In the genomic region with DNA sequence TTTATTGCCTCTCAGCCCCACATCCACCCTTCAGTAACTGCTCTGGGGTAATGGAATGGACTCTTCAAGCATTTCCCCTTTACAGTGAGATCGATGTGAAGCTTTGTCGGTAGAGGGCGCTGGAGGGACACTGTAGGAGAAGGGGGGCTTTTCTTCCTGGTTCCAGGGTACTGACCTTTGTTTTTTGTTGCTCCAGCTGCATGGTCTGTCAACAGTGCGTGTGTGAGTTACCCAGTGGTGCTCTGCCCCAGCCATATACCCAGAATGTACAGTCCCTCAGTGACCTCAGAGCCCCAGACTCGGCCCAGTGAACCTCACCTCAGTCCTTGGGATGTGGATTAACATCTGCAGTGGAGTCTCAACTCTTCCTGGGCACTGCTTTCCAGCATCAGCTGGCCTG, we compare ENCODE assay signal across 8 cellular contexts.
DNase-seq lines count a peak whose midpoint lies in the region; ATAC-seq, FAIRE-seq and TF ChIP-seq lines count a peak whose summit lies in the region.

No MANE protein-coding gene starts in this region.

- no peak overlapping the region for H3K4me2 ChIP-seq in Karpas-422 (ENCODE audit: low read depth, low read length, poor library complexity, severe bottlenecking)
- no peak overlapping the region for H3K4me2 ChIP-seq in endothelial cell of umbilical vein (ENCODE audit: insufficient read depth, low read length)

- H3K9me3 ChIP-seq in Karpas-422 (ENCODE audit: low read length) = no peaks in the 10 kb centered on the region
- H3K9me3 ChIP-seq in endothelial cell of umbilical vein (replicated peaks; ENCODE audit: control insufficient read depth, insufficient read depth, low read length) = no peaks in the 10 kb centered on the region
- H3K9me3 ChIP-seq in upper lobe of right lung = no peaks in the 10 kb centered on the region

- H3K27ac ChIP-seq in Karpas-422 (ENCODE audit: low read length) (no peak overlapping the region), endothelial cell of umbilical vein (ENCODE audit: insufficient read depth, low read depth, low read length) (no peak overlapping the region), upper lobe of right lung (no peak overlapping the region)

- CTCF ChIA-PET in endothelial cell of umbilical vein (lab: Charles Lee) = interaction anchor here (0.6 to 6.3 kb wide), 23 partner anchors 10 to 349 kb away, joined by 3 to 107 read pairs (median 4); partner anchors contain the start of gene TSC22D2

- no peak for TF ChIP-seq POLR2A in endothelial cell of umbilical vein (IDR thresholded peaks at IDR 0.05; ENCODE audit: low read depth, low read length)

- no peaks in the 10 kb centered on the region for H3K79me2 ChIP-seq in Karpas-422 (ENCODE audit: low read length)
- H3K79me2 ChIP-seq in endothelial cell of umbilical vein (ENCODE audit: control insufficient read depth, insufficient read depth, low read length) = no peaks in the 10 kb centered on the region

- ATAC-seq in SK-N-SH treated with all-trans-retinoic acid at 6 μM for 48 hours = peak; percentile 88
- ATAC-seq in upper lobe of right lung = peak; percentile 67
- no peak for ATAC-seq in HG02852 (IDR thresholded peaks at IDR 0.05; ENCODE audit: unreplicated experiment)

- intact Hi-C loops in endothelial cell of umbilical vein (cut with micrococcal nuclease) (loop anchor here (1.0 to 5.0 kb wide), 5 partner anchors 58 to 534 kb away; partner anchors contain the start of genes EIF2A, SERP1 and SIAH2), upper lobe of right lung (cut with DNase I) (no loop called here)

- peak; percentile 79 for FAIRE-seq in endothelial cell of umbilical vein (lab: Jason Lieb, UNC)

- H3K27me3 ChIP-seq in Karpas-422 (ENCODE audit: low read length) (no peaks in the 10 kb centered on the region), endothelial cell of umbilical vein (ENCODE audit: control insufficient read depth in 2 of 2, insufficient read depth in 2 of 2, low read length in 2 of 2) (peaks cover 25 to 26% of the 10 kb centered on the region in 2 experiments), upper lobe of right lung (peaks cover 13% of the 10 kb centered on the region)

- peak; percentile 63 for DNase-seq in activated CD4-positive, alpha-beta T cell treated with anti-CD3 and anti-CD28 coated beads for 48 hours
- DNase-seq in activated CD4-positive, alpha-beta T cell treated with anti-CD3 and anti-CD28 coated beads, Interleukin-2, amount 50 U/mL, for 4 hours = no peak
- peak; percentile 92 for DNase-seq in Karpas-422
- peak; percentile 72 for DNase-seq in endothelial cell of umbilical vein (ENCODE audit: low read depth, low spot score)
- DNase-seq in myocyte (ENCODE audit: low read depth) = peak; percentile 87
- no peak for DNase-seq in upper lobe of right lung

- H3K4me3 ChIP-seq in Karpas-422 (ENCODE audit: low read length) (no peak overlapping the region), endothelial cell of umbilical vein (replicated peaks in 1 of 3; ENCODE audit: insufficient read depth in 1 of 3, low read depth in 1 of 3, low read length in 3 of 3) (no peak overlapping the region), upper lobe of right lung (no peak overlapping the region)

- peaks cover 15% of the 10 kb centered on the region for H3K4me1 ChIP-seq in Karpas-422 (ENCODE audit: low read length)
- peaks cover 27% of the 10 kb centered on the region for H3K4me1 ChIP-seq in endothelial cell of umbilical vein (ENCODE audit: control insufficient read depth, extremely low read depth, insufficient read depth, low read length)
- no peaks in the 10 kb centered on the region for H3K4me1 ChIP-seq in upper lobe of right lung

- TF ChIP-seq CTCF in endothelial cell of umbilical vein (IDR thresholded peaks at IDR 0.05; ENCODE audit: extremely low read depth in 1 of 2, insufficient read depth in 1 of 2, low read depth in 1 of 2, low read length in 2 of 2) (peak; percentile 82 to 84), upper lobe of right lung (IDR thresholded peaks at IDR 0.05) (peak; percentile 54)

- H4K20me1 ChIP-seq in Karpas-422 (ENCODE audit: insufficient read depth, low read depth, low read length) (no peaks in the 10 kb centered on the region), endothelial cell of umbilical vein (replicated peaks; ENCODE audit: control insufficient read depth, extremely low read depth, insufficient read depth, low read length) (no peaks in the 10 kb centered on the region)

- H3K9ac ChIP-seq in Karpas-422 (ENCODE audit: low read length) (no peak overlapping the region), endothelial cell of umbilical vein (replicated peaks; ENCODE audit: extremely low read depth, insufficient read depth, low read length) (no peak overlapping the region)

- no peaks in the 10 kb centered on the region for H3K9me2 ChIP-seq in Karpas-422 (replicated peaks; ENCODE audit: insufficient read depth, low read length)

- H3K9me1 ChIP-seq in endothelial cell of umbilical vein (replicated peaks; ENCODE audit: control insufficient read depth, extremely low read depth, insufficient read depth, low read length) = no peaks in the 10 kb centered on the region

- POLR2A ChIA-PET in endothelial cell of umbilical vein (lab: Charles Lee) = interaction anchor here (0.6 to 3.2 kb wide), 2 partner anchors 181 to 185 kb away, joined by 3 to 20 read pairs; partner anchors contain the start of gene TSC22D2

- BruUV-seq in endothelial cell of umbilical vein (replicated peaks; lab: Mats Ljungman, UMichigan) = no TSS peak

- H3K36me3 ChIP-seq in Karpas-422 (ENCODE audit: insufficient read depth, low read length) (no peaks in the 10 kb centered on the region), endothelial cell of umbilical vein (ENCODE audit: control insufficient read depth in 2 of 2, extremely low read depth in 1 of 2, insufficient read depth in 2 of 2, low read length in 2 of 2) (no peaks in the 10 kb centered on the region), upper lobe of right lung (no peaks in the 10 kb centered on the region)

- dilution Hi-C loops in endothelial cell of umbilical vein (cut with MboI; ENCODE audit: extremely low pct_ligation_motif_present, low sequenced_read_pairs) = loop anchor here (25.0 kb wide), 1 partner anchor 184 kb away; the partner anchor contains the start of gene TSC22D2

- H2AFZ ChIP-seq in Karpas-422 (ENCODE audit: low read length) = no peak overlapping the region
- H2AFZ ChIP-seq in endothelial cell of umbilical vein (ENCODE audit: low read depth, low read length) = no peak overlapping the region

TF ChIP-seq in SK-N-SH treated with all-trans-retinoic acid at 6 μM for 48 hours, 23 proteins besides CTCF, POLR2A, EP300 and RAD21 (continues in another document):
- TF ChIP-seq RARB (CRISPR knock-in tag; IDR thresholded peaks at IDR 0.05) (no peak), ZNF565 (CRISPR knock-in tag; conservative IDR thresholded peaks at IDR 0.05; ENCODE audit: low read depth) (no peak), CREB5 (CRISPR knock-in tag; IDR thresholded peaks at IDR 0.05; ENCODE audit: low read depth) (no peak), PPARA (CRISPR knock-in tag; IDR thresholded peaks at IDR 0.05; ENCODE audit: borderline replicate concordance) (no peak), GLIS3 (CRISPR knock-in tag; IDR thresholded peaks at IDR 0.05) (no peak)

TF ChIP-seq in endothelial cell of umbilical vein, 7 proteins besides CTCF, POLR2A, EP300 and RAD21:
- TF ChIP-seq GATA2 (IDR thresholded peaks at IDR 0.05; ENCODE audit: insufficient read depth, insufficient read length, low read depth, low read length) (no peak), POLR2AphosphoS5 (IDR thresholded peaks at IDR 0.05; ENCODE audit: insufficient read depth, low read depth, low read length) (no peak), JUN (IDR thresholded peaks at IDR 0.05; ENCODE audit: borderline replicate concordance, insufficient read depth, insufficient read length, low read depth) (no peak), EZH2 (IDR thresholded peaks at IDR 0.05; ENCODE audit: borderline replicate concordance, low read depth, low read length, severe bottlenecking) (no peak), MYC (IDR thresholded peaks at IDR 0.05; ENCODE audit: low read depth, low read length) (no peak), FOS (IDR thresholded peaks at IDR 0.05; ENCODE audit: borderline replicate concordance, insufficient read depth, low read length) (no peak)
- TF ChIP-seq, protein P1, sequence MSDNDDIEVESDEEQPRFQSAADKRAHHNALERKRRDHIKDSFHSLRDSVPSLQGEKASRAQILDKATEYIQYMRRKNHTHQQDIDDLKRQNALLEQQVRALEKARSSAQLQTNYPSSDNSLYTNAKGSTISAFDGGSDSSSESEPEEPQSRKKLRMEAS (IDR thresholded peaks at IDR 0.05; ENCODE audit: insufficient read depth, insufficient read length) = no peak
TF ChIP-seq in endothelial cell of umbilical vein: peak in this region for 0.

Comparison
In these comparisons a context has a peak if more than half of its experiments do, and no peak if none do; other contexts are left out.
1. DNase-seq: peak in activated CD4-positive, alpha-beta T cell treated with anti-CD3 and anti-CD28 coated beads for 48 hours (single experiment), Karpas-422 (single experiment), endothelial cell of umbilical vein (single experiment) and myocyte (single experiment); none in activated CD4-positive, alpha-beta T cell treated with anti-CD3 and anti-CD28 coated beads, Interleukin-2, amount 50 U/mL, for 4 hours (0 of 2) and upper lobe of right lung (single experiment).